In genomic region chrX:76145591-76146309, GRCh38 we compare ENCODE assay signal across 8 cellular contexts. TPM values are rescaled to one million over a fixed set of nuclear protein-coding genes. Genes with fewer than 3 reads are reported as not detected.
DNase-seq lines count a peak whose midpoint lies in the region; ATAC-seq and TF ChIP-seq lines count a peak whose summit lies in the region.
"Not testable (repeated sequence)": the region's sequence is repeated elsewhere in the genome, so short reads cannot be mapped to it uniquely, and the experiment has no call there.

No MANE protein-coding gene starts in this region.

- peak overlapping the region; percentile 59 for H3K4me3 ChIP-seq in coronary artery

- peak; percentile 2 for DNase-seq in COLO668 (lab: John Stamatoyannopoulos, UW; ENCODE audit: unreplicated experiment)
- DNase-seq in NCI-H460 (ENCODE audit: extremely low read depth, low read depth): peak; percentile 15
- DNase-seq in activated CD4-positive, alpha-beta T cell treated with anti-CD3 and anti-CD28 coated beads, Interleukin-2, amount 10 ng/mL, durations not matched to agents 24 days and 14 days: peak; percentile 82
- not testable (repeated sequence) for DNase-seq in coronary artery (ENCODE audit: low spot score)
- peak; percentile 59 for DNase-seq in left kidney (ENCODE audit: low read depth, low spot score)
- DNase-seq in stimulated activated CD4-positive, alpha-beta T cell treated with anti-CD3 and anti-CD28 coated beads, Interleukin-2, amount 100 ng/mL, for 4 hours (ENCODE audit: low read depth): peak; percentile 1

- intact Hi-C loops in activated CD4-positive, alpha-beta T cell treated with anti-CD3 and anti-CD28 coated beads, Interleukin-2, amount 10 ng/mL, durations not matched to agents 24 days and 14 days (cut with micrococcal nuclease): loop anchor here (5.0 kb wide), 1 partner anchor 107 kb away; no protein-coding TSS in a partner anchor

- H3K27me3 Mint-ChIP-seq in activated CD4-positive, alpha-beta T cell treated with anti-CD3 and anti-CD28 coated beads, Interleukin-2, amount 10 ng/mL, durations not matched to agents 24 days and 14 days: not testable (repeated sequence)

- peak overlapping the region in 1 of 2 donors; percentile 78 for H3K27ac ChIP-seq in coronary artery

- H3K27ac Mint-ChIP-seq in activated CD4-positive, alpha-beta T cell treated with anti-CD3 and anti-CD28 coated beads, Interleukin-2, amount 10 ng/mL, durations not matched to agents 24 days and 14 days: peak overlapping the region; percentile 96

- ATAC-seq in GM21360 (IDR thresholded peaks at IDR 0.05; ENCODE audit: unreplicated experiment) (peak; percentile 53), HG03280 (IDR thresholded peaks at IDR 0.05; ENCODE audit: unreplicated experiment) (peak; percentile 50)

- peak overlapping the region; percentile 88 for H3K4me3 Mint-ChIP-seq in activated CD4-positive, alpha-beta T cell treated with anti-CD3 and anti-CD28 coated beads, Interleukin-2, amount 10 ng/mL, durations not matched to agents 24 days and 14 days

- H3K9me3 Mint-ChIP-seq in activated CD4-positive, alpha-beta T cell treated with anti-CD3 and anti-CD28 coated beads, Interleukin-2, amount 10 ng/mL, durations not matched to agents 24 days and 14 days: not testable (repeated sequence)

- not testable (repeated sequence) for H3K36me3 Mint-ChIP-seq in activated CD4-positive, alpha-beta T cell treated with anti-CD3 and anti-CD28 coated beads, Interleukin-2, amount 10 ng/mL, durations not matched to agents 24 days and 14 days (ENCODE audit: low read depth)

- peaks cover 14% of the 10 kb centered on the region for H3K4me1 Mint-ChIP-seq in activated CD4-positive, alpha-beta T cell treated with anti-CD3 and anti-CD28 coated beads, Interleukin-2, amount 10 ng/mL, durations not matched to agents 24 days and 14 days

- not testable (repeated sequence) for TF ChIP-seq CTCF in coronary artery (IDR thresholded peaks at IDR 0.05)

RNA-seq across cellular contexts. Expression of gene PBDC1, which starts 27.1 kb away (rescaled TPM):
- 22.8 and 27.6 TPM in 2 replicates for total RNA-seq in NCI-H460 (2014; rRNA removed; shearing (Covaris generic))
- polyA plus RNA-seq in NCI-H460 (2014; cell fraction: nucleus; rRNA removed): 2.0 and 3.2 TPM in 2 replicates
- total RNA-seq in activated CD4-positive, alpha-beta T cell treated with anti-CD3 and anti-CD28 coated beads, Interleukin-2, amount 10 ng/mL, durations not matched to agents 24 days and 14 days: 45.5 and 47.4 TPM in 2 replicates
